In genomic region chr9:129142115-129142514, GRCh38 we compare ENCODE assay signal across 11 cellular contexts. TPM values are rescaled to one million over a fixed set of nuclear protein-coding genes. Genes with fewer than 3 reads are reported as not detected.
A peak's percentile ranks its signal among the peaks of the same experiment; 100 is the strongest.
DNase-seq lines count a peak whose midpoint lies in the region; ATAC-seq, FAIRE-seq and TF ChIP-seq lines count a peak whose summit lies in the region.
"Had no signal": no experiment of that assay in that cellular context is flagged by ENCODE, and none has a peak within 500 bp of the region (broad histone marks: within the 10 kb centered on the region; RNA-seq: fewer than 3 reads in every experiment).

No MANE protein-coding gene starts in this region.

- no peak for ATAC-seq in pancreas
- no peak for ATAC-seq in GM18517 (IDR thresholded peaks at IDR 0.05; ENCODE audit: unreplicated experiment)
- no peak for ATAC-seq in HG02970 (IDR thresholded peaks at IDR 0.05; ENCODE audit: low FRiP score, unreplicated experiment)

- H3K9me3 ChIP-seq in BLaER1, result no peaks in the 10 kb centered on the region
- H3K9me3 ChIP-seq in OCI-LY1 (ENCODE audit: low read length), result no peaks in the 10 kb centered on the region
- H3K9me3 ChIP-seq in pancreas, result no peaks in the 10 kb centered on the region
- no peaks in the 10 kb centered on the region for H3K9me3 ChIP-seq in MG63

- H3K9ac ChIP-seq in BLaER1, result peak overlapping the region; percentile 77
- H3K9ac ChIP-seq in OCI-LY1 (ENCODE audit: low read length), result no peak overlapping the region; the same call in 1 of the 2 replicates

- WGBS in pancreas, 2 donors, result 59 to 63% methylated on average over 8 of the region's 8 CpGs

- no peaks in the 10 kb centered on the region for H3K9me2 ChIP-seq in OCI-LY1 (ENCODE audit: low read depth, low read length)

- intact Hi-C loops in pancreas (cut with DNase I), result no loop called here

- FAIRE-seq in pancreas (lab: Jason Lieb, UNC), result no peak
- FAIRE-seq: endometrium had no signal

- H3K36me3 ChIP-seq in BLaER1 (peaks cover 56% of the 10 kb centered on the region), OCI-LY1 (ENCODE audit: insufficient read depth, low read length) (peaks cover 26% of the 10 kb centered on the region), pancreas (peaks cover 0 to 5% (median 0%) of the 10 kb centered on the region in 3 donors), MG63 (peaks cover 41% of the 10 kb centered on the region)

- H3K27me3 Mint-ChIP-seq in endothelial cell (ENCODE audit: unreplicated experiment), result peaks cover 11% of the 10 kb centered on the region

- peak overlapping the region; percentile 100 for H3K27ac ChIP-seq in BLaER1
- H3K27ac ChIP-seq in OCI-LY1 (ENCODE audit: low read depth, low read length, poor library complexity, severe bottlenecking), result peak overlapping the region; percentile 97
- peak overlapping the region; percentile 93 to 100 (median 94) for H3K27ac ChIP-seq in pancreas

- H3K27me3 ChIP-seq in BLaER1 (no peaks in the 10 kb centered on the region), OCI-LY1 (ENCODE audit: insufficient read depth, low read length) (no peaks in the 10 kb centered on the region), pancreas (no peaks in the 10 kb centered on the region), MG63 (no peaks in the 10 kb centered on the region)

- H3K27ac Mint-ChIP-seq in endothelial cell (ENCODE audit: unreplicated experiment), result peak overlapping the region; percentile 74

- peak overlapping the region; percentile 37 for H3K4me3 Mint-ChIP-seq in endothelial cell (ENCODE audit: unreplicated experiment)

- peaks cover 5% of the 10 kb centered on the region; the same call in 1 of the 2 replicates for H3F3A ChIP-seq in OCI-LY1 (ENCODE audit: insufficient read depth, low read length)

- no peaks in the 10 kb centered on the region for H3K79me2 ChIP-seq in OCI-LY1 (ENCODE audit: insufficient read depth, low read length)

- H3K4me1 ChIP-seq in BLaER1 (peaks cover 84% of the 10 kb centered on the region), OCI-LY1 (ENCODE audit: insufficient read depth, low read length, severe bottlenecking) (peaks cover 46% of the 10 kb centered on the region), pancreas (peaks cover 15 to 52% (median 25%) of the 10 kb centered on the region in 3 donors)

- H3K9me3 Mint-ChIP-seq in endothelial cell (ENCODE audit: unreplicated experiment), result no peaks in the 10 kb centered on the region

- DNase-seq in endothelial cell (ENCODE audit: low spot score), result no peak
- DNase-seq in pancreas, result peak in 1 of 6 donors; percentile 5
- no peak for DNase-seq in MG63
- DNase-seq in GM19240 (ENCODE audit: insufficient read length, low spot score), result no peak
- DNase-seq: NCI-H1092, T-helper 9 cell had no signal

- H4K20me1 ChIP-seq in BLaER1, result no peaks in the 10 kb centered on the region
- H4K20me1 ChIP-seq in OCI-LY1 (ENCODE audit: insufficient read depth, low read length), result no peaks in the 10 kb centered on the region

- TF ChIP-seq CTCF in OCI-LY1 (IDR thresholded peaks at IDR 0.05; ENCODE audit: low read length) (no peak), endothelial cell (IDR thresholded peaks at IDR 0.05; ENCODE audit: unreplicated experiment) (no peak), pancreas (IDR thresholded peaks at IDR 0.05) (no peak)

- no peak overlapping the region for H2AFZ ChIP-seq in OCI-LY1 (ENCODE audit: low read length)

- peaks cover 11% of the 10 kb centered on the region for H3K36me3 Mint-ChIP-seq in endothelial cell (ENCODE audit: low read depth, unreplicated experiment)

- peaks cover 56% of the 10 kb centered on the region for H3K4me1 Mint-ChIP-seq in endothelial cell (ENCODE audit: unreplicated experiment)

- H3K4me3 ChIP-seq in BLaER1, result peak overlapping the region; percentile 59
- H3K4me3 ChIP-seq in OCI-LY1 (ENCODE audit: low read depth, low read length, poor library complexity, severe bottlenecking), result no peak overlapping the region
- H3K4me3 ChIP-seq in pancreas, result peak overlapping the region in 1 of 4 donors; percentile 48
- no peak overlapping the region for H3K4me3 ChIP-seq in MG63

- H3K4me2 ChIP-seq in BLaER1 (peak overlapping the region; percentile 95), OCI-LY1 (ENCODE audit: low read length) (no peak overlapping the region)

RNA-seq across cellular contexts. Expression of gene PTPA, which starts 30.9 kb away (rescaled TPM):
- total RNA-seq in endothelial cell (ENCODE audit: unreplicated experiment), result 120 TPM
- 10 to 100 TPM; 32.7 to 71.4 (median 42.1) TPM for total RNA-seq in pancreas
- polyA plus RNA-seq in pancreas, result 10 to 100 TPM; 43.8 to 61.8 TPM
- total RNA-seq in MG63 (2014; rRNA removed; shearing (Covaris generic); ENCODE audit: low replicate concordance), result 76.3 and 127 TPM in 2 replicates

RNA-seq across cellular contexts. Expression of gene CRAT, which starts 31.5 kb away (rescaled TPM):
- total RNA-seq in endothelial cell (ENCODE audit: unreplicated experiment) (42.9 TPM), pancreas (100 to 1,000 TPM in 1 of 6 donors, 10 to 100 TPM in 5; 44.4 to 131 (median 79.2) TPM)
- 10 to 100 TPM; 30.3 to 57.2 TPM for polyA plus RNA-seq in pancreas
- total RNA-seq in MG63 (2014; rRNA removed; shearing (Covaris generic); ENCODE audit: low replicate concordance), result 16.3 and 17.5 TPM in 2 replicates

RNA-seq across cellular contexts. Expression of gene IER5L, which starts 35.9 kb away (rescaled TPM):
- 5.2 TPM for total RNA-seq in endothelial cell (ENCODE audit: unreplicated experiment)
- 10 to 100 TPM in 1 of 6 donors, 1 to 10 TPM in 5; 1.8 to 13.2 (median 4.6) TPM for total RNA-seq in pancreas
- 10 to 100 TPM in 1 of 2 donors, 1 to 10 TPM in 1; 6.1 to 14.3 TPM for polyA plus RNA-seq in pancreas
- total RNA-seq in MG63 (2014; rRNA removed; shearing (Covaris generic); ENCODE audit: low replicate concordance), result 15.7 and 21.7 TPM in 2 replicates
